ENCODE assay signal across 1 cellular context in the genomic region with DNA sequence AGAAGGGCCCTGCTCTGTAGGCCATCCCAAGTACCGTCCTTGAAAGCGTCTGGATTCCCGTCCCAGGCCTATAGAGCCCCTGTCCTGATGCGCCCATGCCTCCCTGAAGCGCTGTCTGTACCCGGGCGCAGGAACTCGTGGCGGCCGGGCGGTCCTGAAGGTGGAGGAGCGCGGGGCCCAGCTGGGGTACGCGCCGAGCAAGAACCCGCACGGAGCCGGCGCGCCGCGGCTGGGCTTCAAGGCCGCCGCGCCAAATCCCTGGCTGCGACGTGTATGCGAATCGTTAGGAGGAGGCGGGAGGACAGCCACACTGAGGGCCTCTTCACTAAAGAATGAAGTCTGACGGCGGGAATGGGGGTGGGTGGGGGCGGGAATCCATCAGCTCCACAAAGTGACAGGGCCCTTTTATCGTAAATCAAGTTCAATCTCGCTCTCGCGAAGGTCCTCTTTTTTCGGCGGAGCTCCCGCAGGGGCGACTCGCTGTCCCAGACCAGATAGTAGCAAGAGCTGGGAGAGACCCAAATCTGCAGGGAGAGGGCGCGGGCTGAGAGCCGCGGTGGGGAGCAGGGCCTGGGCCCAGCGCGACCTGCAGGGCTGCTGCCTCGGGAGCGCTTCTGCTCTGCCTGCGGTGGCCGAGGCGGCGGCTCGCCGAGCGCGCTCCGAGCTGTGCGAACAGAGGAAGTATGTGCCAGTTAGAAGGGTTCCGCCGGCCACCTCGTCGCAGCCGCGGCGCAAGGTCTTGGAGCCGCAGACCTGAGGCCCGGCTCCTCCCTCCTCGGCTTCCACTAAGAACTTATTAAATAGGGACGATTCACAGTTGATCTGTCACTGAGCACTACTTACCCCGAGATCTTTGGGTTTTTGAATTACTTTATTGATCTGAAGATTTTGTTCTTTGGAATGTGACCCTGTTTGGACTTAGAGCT.
A peak's percentile ranks its signal among the peaks of the same experiment; 100 is the strongest.
TF ChIP-seq lines count a peak whose summit lies in the region.

No MANE protein-coding gene starts in this region.

TF ChIP-seq in HepG2, 621 proteins besides CTCF, POLR2A, EP300 and RAD21 (continued from another document):
- TF ChIP-seq, protein P1, sequence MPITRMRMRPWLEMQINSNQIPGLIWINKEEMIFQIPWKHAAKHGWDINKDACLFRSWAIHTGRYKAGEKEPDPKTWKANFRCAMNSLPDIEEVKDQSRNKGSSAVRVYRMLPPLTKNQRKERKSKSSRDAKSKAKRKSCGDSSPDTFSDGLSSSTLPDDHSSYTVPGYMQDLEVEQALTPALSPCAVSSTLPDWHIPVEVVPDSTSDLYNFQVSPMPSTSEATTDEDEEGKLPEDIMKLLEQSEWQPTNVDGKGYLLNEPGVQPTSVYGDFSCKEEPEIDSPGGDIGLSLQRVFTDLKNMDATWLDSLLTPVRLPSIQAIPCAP (CRISPR knock-in tag; IDR thresholded peaks at IDR 0.05; ENCODE audit: low read depth): no peak
- TF ChIP-seq CHD2 (IDR thresholded peaks at IDR 0.05; ENCODE audit: low read depth, low read length) (no peak), ZNF687 (CRISPR knock-in tag; IDR thresholded peaks at IDR 0.05) (peak; percentile 38), ERF (CRISPR knock-in tag; IDR thresholded peaks at IDR 0.05) (0 out of 2 replicates have a peak, but pooled peaks have one; percentile 10), ZNF788 (CRISPR knock-in tag; IDR thresholded peaks at IDR 0.05; ENCODE audit: borderline replicate concordance) (0 out of 2 replicates have a peak, but pooled peaks have one; percentile 12), TRIM24 (CRISPR knock-in tag; IDR thresholded peaks at IDR 0.05) (no peak), ZNF24 (IDR thresholded peaks at IDR 0.05) (no peak), ZNF644 (CRISPR knock-in tag; IDR thresholded peaks at IDR 0.05; ENCODE audit: low read depth) (no peak), HNRNPLL (IDR thresholded peaks at IDR 0.05; ENCODE audit: low read depth, low read length, poor library complexity, severe bottlenecking) (peak; percentile 72), CBX2 (IDR thresholded peaks at IDR 0.05; ENCODE audit: low read depth, low read length) (0 out of 2 replicates have a peak, but pooled peaks have one; percentile 66), CBX2 (CRISPR knock-in tag; IDR thresholded peaks at IDR 0.05; ENCODE audit: low read depth) (no peak)
- TF ChIP-seq, protein P2, sequence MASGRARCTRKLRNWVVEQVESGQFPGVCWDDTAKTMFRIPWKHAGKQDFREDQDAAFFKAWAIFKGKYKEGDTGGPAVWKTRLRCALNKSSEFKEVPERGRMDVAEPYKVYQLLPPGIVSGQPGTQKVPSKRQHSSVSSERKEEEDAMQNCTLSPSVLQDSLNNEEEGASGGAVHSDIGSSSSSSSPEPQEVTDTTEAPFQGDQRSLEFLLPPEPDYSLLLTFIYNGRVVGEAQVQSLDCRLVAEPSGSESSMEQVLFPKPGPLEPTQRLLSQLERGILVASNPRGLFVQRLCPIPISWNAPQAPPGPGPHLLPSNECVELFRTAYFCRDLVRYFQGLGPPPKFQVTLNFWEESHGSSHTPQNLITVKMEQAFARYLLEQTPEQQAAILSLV (CRISPR knock-in tag; IDR thresholded peaks at IDR 0.05; ENCODE audit: borderline replicate concordance): peak; percentile 27; the same call in 1 of the 2 replicates
